Comparison of ENCODE assay signal across 1 cellular context in genomic region chr1:23691499-23692307, GRCh38.
A peak's percentile ranks its signal among the peaks of the same experiment; 100 is the strongest.
TF ChIP-seq lines count a peak whose summit lies in the region.

TSS of gene RPL11 (plus strand) at chr1:23691806. CDS start at chr1:23691824, 18 bp downstream.

TF ChIP-seq in HepG2, 621 proteins besides CTCF, POLR2A, EP300 and RAD21 (continued from another document and continues in another):
- TF ChIP-seq ZNF687 (CRISPR knock-in tag; IDR thresholded peaks at IDR 0.05) (peak; percentile 90), ZNF317 (CRISPR knock-in tag; IDR thresholded peaks at IDR 0.05) (peak; percentile 82), ZGPAT (CRISPR knock-in tag; IDR thresholded peaks at IDR 0.05) (peak; percentile 79), MATR3 (CRISPR knock-in tag; IDR thresholded peaks at IDR 0.05) (no peak), U2AF1 (optimal IDR thresholded peaks at IDR 0.05; ENCODE audit: low read depth, low read length) (peak; percentile 97), THRA (CRISPR knock-in tag; IDR thresholded peaks at IDR 0.05; ENCODE audit: borderline replicate concordance) (no peak), KMT2A (CRISPR knock-in tag; IDR thresholded peaks at IDR 0.05) (peak; percentile 89), RNF2 (conservative IDR thresholded peaks at IDR 0.05; ENCODE audit: low read depth) (no peak), ZBTB43 (CRISPR knock-in tag; conservative IDR thresholded peaks at IDR 0.05) (peak; percentile 48; the same call in 1 of the 2 replicates), DNMT1 (CRISPR knock-in tag; IDR thresholded peaks at IDR 0.05) (0 out of 2 replicates have a peak, but pooled peaks have one; percentile 83), ZNF513 (CRISPR knock-in tag; conservative IDR thresholded peaks at IDR 0.05) (no peak), ZNF431 (CRISPR knock-in tag; IDR thresholded peaks at IDR 0.05; ENCODE audit: borderline replicate concordance, low read depth) (no peak), ZNF124 (CRISPR knock-in tag; IDR thresholded peaks at IDR 0.05) (peak; percentile 76), PLRG1 (conservative IDR thresholded peaks at IDR 0.05) (no peak), SRSF4 (IDR thresholded peaks at IDR 0.05; ENCODE audit: low read depth, low read length, poor library complexity, severe bottlenecking) (no peak), ZNF546 (CRISPR knock-in tag; conservative IDR thresholded peaks at IDR 0.05) (0 out of 2 replicates have a peak, but pooled peaks have one; percentile 67), ZFYVE20 (CRISPR knock-in tag; IDR thresholded peaks at IDR 0.05; ENCODE audit: borderline replicate concordance, low read depth) (no peak), BRCA1 (CRISPR knock-in tag; IDR thresholded peaks at IDR 0.05) (no peak), CREM (IDR thresholded peaks at IDR 0.05) (peak; percentile 75), CREM (CRISPR knock-in tag; IDR thresholded peaks at IDR 0.05) (no peak), ZNF501 (CRISPR knock-in tag; IDR thresholded peaks at IDR 0.05) (peak; percentile 86; the same call in 1 of the 2 replicates), KMT2B (CRISPR knock-in tag; IDR thresholded peaks at IDR 0.05) (peak; percentile 39; the same call in 1 of the 2 replicates), ZFP90 (CRISPR knock-in tag; IDR thresholded peaks at IDR 0.05; ENCODE audit: borderline replicate concordance) (no peak), ZNF512B (CRISPR knock-in tag; IDR thresholded peaks at IDR 0.05; ENCODE audit: borderline replicate concordance) (no peak), REL (CRISPR knock-in tag; conservative IDR thresholded peaks at IDR 0.05) (no peak), KLF12 (CRISPR knock-in tag; IDR thresholded peaks at IDR 0.05; ENCODE audit: borderline replicate concordance) (0 out of 2 replicates have a peak, but pooled peaks have one; percentile 47), HMGA1 (CRISPR knock-in tag; conservative IDR thresholded peaks at IDR 0.05) (no peak), PHF20 (CRISPR knock-in tag; IDR thresholded peaks at IDR 0.05) (peak; percentile 92), MXD1 (CRISPR knock-in tag; IDR thresholded peaks at IDR 0.05) (peak; percentile 71), NBN (conservative IDR thresholded peaks at IDR 0.05) (no peak), FOXK2 (IDR thresholded peaks at IDR 0.05) (no peak), ZSCAN25 (CRISPR knock-in tag; IDR thresholded peaks at IDR 0.05) (no peak), IKZF4 (CRISPR knock-in tag; IDR thresholded peaks at IDR 0.05; ENCODE audit: borderline replicate concordance, low read depth, not compliant biosample characterization) (no peak), CBX2 (IDR thresholded peaks at IDR 0.05; ENCODE audit: low read depth, low read length) (no peak), CBX2 (CRISPR knock-in tag; IDR thresholded peaks at IDR 0.05; ENCODE audit: low read depth) (no peak), ZNF781 (CRISPR knock-in tag; IDR thresholded peaks at IDR 0.05; ENCODE audit: borderline replicate concordance, not compliant biosample characterization) (peak; percentile 86), ZBTB26 (CRISPR knock-in tag; IDR thresholded peaks at IDR 0.05; ENCODE audit: borderline replicate concordance) (no peak; the same call in 1 of the 2 replicates), ARID2 (CRISPR knock-in tag; IDR thresholded peaks at IDR 0.05; ENCODE audit: borderline replicate concordance) (0 out of 2 replicates have a peak, but pooled peaks have one; percentile 31), MTF1 (CRISPR knock-in tag; IDR thresholded peaks at IDR 0.05) (no peak), WIZ (CRISPR knock-in tag; IDR thresholded peaks at IDR 0.05) (no peak; the same call in 1 of the 2 replicates), ZFP37 (CRISPR knock-in tag; IDR thresholded peaks at IDR 0.05; ENCODE audit: borderline replicate concordance) (no peak), ZNF75D (CRISPR knock-in tag; IDR thresholded peaks at IDR 0.05; ENCODE audit: borderline replicate concordance) (no peak), ZBTB42 (CRISPR knock-in tag; IDR thresholded peaks at IDR 0.05) (0 out of 2 replicates have a peak, but pooled peaks have one; percentile 36), GZF1 (CRISPR knock-in tag; IDR thresholded peaks at IDR 0.05) (no peak), CREB1 (IDR thresholded peaks at IDR 0.05) (0 out of 2 replicates have a peak, but pooled peaks have one; percentile 63), CREB1 (CRISPR knock-in tag; IDR thresholded peaks at IDR 0.05) (peak; percentile 85), AGO1 (IDR thresholded peaks at IDR 0.05; ENCODE audit: low read depth, low read length, poor library complexity, severe bottlenecking) (peak; percentile 52), CEBPG (CRISPR knock-in tag; IDR thresholded peaks at IDR 0.05) (no peak), ZNF703 (CRISPR knock-in tag; IDR thresholded peaks at IDR 0.05; ENCODE audit: borderline replicate concordance) (peak; percentile 23; the same call in 1 of the 2 replicates), SP2 (CRISPR knock-in tag; IDR thresholded peaks at IDR 0.05) (peak; percentile 77), RORA (CRISPR knock-in tag; IDR thresholded peaks at IDR 0.05) (no peak), SIX1 (CRISPR knock-in tag; IDR thresholded peaks at IDR 0.05; ENCODE audit: borderline replicate concordance) (no peak), ATF7 (IDR thresholded peaks at IDR 0.05) (no peak), ATF7 (CRISPR knock-in tag; IDR thresholded peaks at IDR 0.05) (no peak), ZNF362 (CRISPR knock-in tag; IDR thresholded peaks at IDR 0.05; ENCODE audit: borderline replicate concordance) (no peak), IRX3 (CRISPR knock-in tag; IDR thresholded peaks at IDR 0.05; ENCODE audit: borderline replicate concordance, low read depth) (peak; percentile 76; the same call in 1 of the 2 replicates), ZNF567 (CRISPR knock-in tag; IDR thresholded peaks at IDR 0.05; ENCODE audit: borderline replicate concordance) (no peak), ZNF768 (CRISPR knock-in tag; IDR thresholded peaks at IDR 0.05) (peak; percentile 68; the same call in 1 of the 2 replicates)
